In the genomic region with DNA sequence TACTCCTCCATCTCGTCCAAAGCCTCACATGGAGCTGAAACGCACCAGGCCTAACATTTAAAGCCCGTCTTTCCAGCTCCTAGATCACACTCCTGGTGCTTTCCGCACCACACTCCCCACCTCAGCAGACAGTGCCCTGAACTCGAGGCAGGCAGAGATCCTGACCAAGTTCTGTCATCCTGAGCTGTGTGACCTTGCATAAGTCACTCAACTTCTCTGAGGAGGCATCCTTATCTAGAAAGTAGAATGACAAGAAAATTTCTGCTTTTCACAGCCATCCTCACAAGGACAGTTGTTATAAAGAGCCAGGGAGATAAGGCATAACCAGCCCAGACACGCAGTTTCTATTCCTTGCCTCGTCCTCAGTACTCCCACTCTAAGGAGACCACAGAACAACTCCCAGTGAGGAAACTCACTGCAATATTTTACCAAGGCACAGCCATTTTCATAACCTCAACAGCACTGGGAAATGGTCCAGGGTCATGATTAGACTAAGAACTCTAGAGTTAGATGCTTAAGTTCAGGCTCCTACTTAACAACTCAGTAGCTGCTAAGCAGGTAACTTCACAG, we compare ENCODE assay signal across 11 cellular contexts. TPM values are rescaled to one million over a fixed set of nuclear protein-coding genes. Genes with fewer than 3 reads are reported as not detected.
DNase-seq lines count a peak whose midpoint lies in the region; ATAC-seq and TF ChIP-seq lines count a peak whose summit lies in the region.
"Had no signal": no experiment of that assay in that cellular context is flagged by ENCODE, and none has a peak within 500 bp of the region (broad histone marks: within the 10 kb centered on the region; RNA-seq: fewer than 3 reads in every experiment).

No MANE protein-coding gene starts in this region.

- ATAC-seq in natural killer cell (no peak), sciatic nerve (no peak), HG03139 (IDR thresholded peaks at IDR 0.05; ENCODE audit: unreplicated experiment) (no peak)

- no peaks in the 10 kb centered on the region for H3K9me3 Mint-ChIP-seq in natural killer cell

- H3K36me3 Mint-ChIP-seq in natural killer cell: no peaks in the 10 kb centered on the region

- in situ Hi-C loops in astrocyte of the spinal cord (cut with HindIII; ENCODE audit: low sequenced_read_pairs): no loop called here

- peak overlapping the region in 1 of 2 donors; percentile 84 for H3K27ac Mint-ChIP-seq in natural killer cell

- H3K4me3 Mint-ChIP-seq in natural killer cell: peak overlapping the region; percentile 99

- H3K4me3 ChIP-seq in NB4 (ENCODE audit: low read depth, low read length) (peak overlapping the region; percentile 78), astrocyte of the spinal cord (ENCODE audit: low read depth, low read length) (no peak overlapping the region)

- intact Hi-C loops in natural killer cell (cut with micrococcal nuclease) (no loop called here), sciatic nerve (cut with DNase I) (no loop called here)

- no peaks in the 10 kb centered on the region for H3K27me3 Mint-ChIP-seq in natural killer cell (ENCODE audit: low read depth in 2 of 2)

- TF ChIP-seq CTCF in NB4 (IDR thresholded peaks at IDR 0.05; ENCODE audit: low read depth, low read length) (no peak), astrocyte of the spinal cord (IDR thresholded peaks at IDR 0.05; ENCODE audit: low read depth, low read length) (no peak), natural killer cell (IDR thresholded peaks at IDR 0.05) (no peak)

- peak; percentile 79 for DNase-seq in DMS79 treated with DMSO at 0.1 percent for 48 hours (lab: John Stamatoyannopoulos, UW)
- peak; percentile 24 for DNase-seq in NB4 (ENCODE audit: low read depth)
- DNase-seq in astrocyte of the spinal cord (ENCODE audit: low read depth, low spot score): peak; percentile 37
- no peak for DNase-seq in natural killer cell
- no peak for DNase-seq in sciatic nerve (ENCODE audit: low spot score)
- DNase-seq in SHP77 treated with DMSO at 0.1 percent for 48 hours (lab: John Stamatoyannopoulos, UW): no peak
- DNase-seq: activated gamma-delta T cell, GF-D8, kidney glomerular epithelial cell, NCI-H2171 had no signal

- peaks cover 35 to 53% of the 10 kb centered on the region in 2 donors for H3K4me1 Mint-ChIP-seq in natural killer cell

- no peak for TF ChIP-seq POLR2A in NB4 (IDR thresholded peaks at IDR 0.05; ENCODE audit: extremely low read depth, insufficient read length)

RNA-seq across cellular contexts. Expression of gene LRP8, which starts 3.1 kb away (rescaled TPM):
- 10 to 100 TPM; 23.2 to 27.3 (median 24.9) TPM for total RNA-seq in natural killer cell
- total RNA-seq in sciatic nerve: 2.4 TPM

Comparison
In these comparisons a context has a peak if more than half of its experiments do, and no peak if none do; other contexts are left out.
1. DNase-seq: peak in DMS79 treated with DMSO at 0.1 percent for 48 hours (single experiment), NB4 (single experiment) and astrocyte of the spinal cord (single experiment); none in natural killer cell (single experiment), sciatic nerve (single experiment) and SHP77 treated with DMSO at 0.1 percent for 48 hours (single experiment).